Comparison of ENCODE assay signal across 3 cellular contexts in genomic region chr14:88985654-88986053, GRCh38.
A peak's percentile ranks its signal among the peaks of the same experiment; 100 is the strongest.
TF ChIP-seq lines count a peak whose summit lies in the region.

No MANE protein-coding gene starts in this region.

TF ChIP-seq in A549, 52 proteins besides CTCF, POLR2A, EP300 and RAD21 (continued from another document):
- TF ChIP-seq ESRRA (IDR thresholded peaks at IDR 0.05; ENCODE audit: borderline replicate concordance, low read length), result no peak
- no peak for TF ChIP-seq TFCP2L1 (CRISPR knock-in tag; IDR thresholded peaks at IDR 0.05)
- TF ChIP-seq ZFP36 (IDR thresholded peaks at IDR 0.05; ENCODE audit: borderline replicate concordance, partially characterized antibody), result no peak
- no peak for TF ChIP-seq FOSB (CRISPR knock-in tag; IDR thresholded peaks at IDR 0.05)
- TF ChIP-seq E2F6 (IDR thresholded peaks at IDR 0.05; ENCODE audit: borderline replicate concordance, low read depth), result no peak
- TF ChIP-seq HDAC2 (IDR thresholded peaks at IDR 0.05), result no peak
- no peak for TF ChIP-seq HEYL (CRISPR knock-in tag; IDR thresholded peaks at IDR 0.05)
- TF ChIP-seq EHF (CRISPR knock-in tag; IDR thresholded peaks at IDR 0.05), result no peak
- no peak for TF ChIP-seq RARB (CRISPR knock-in tag; IDR thresholded peaks at IDR 0.05)

TF ChIP-seq in IMR-90, 13 proteins besides CTCF, POLR2A, EP300 and RAD21:
- TF ChIP-seq RCOR1 (IDR thresholded peaks at IDR 0.05; ENCODE audit: insufficient replicate concordance, low read length), result no peak
- no peak for TF ChIP-seq MXI1 (IDR thresholded peaks at IDR 0.05; ENCODE audit: borderline replicate concordance, low read depth, low read length)
- TF ChIP-seq FOS (IDR thresholded peaks at IDR 0.05; ENCODE audit: low read depth, low read length), result no peak

TF ChIP-seq in SK-N-SH, 30 proteins besides CTCF, POLR2A, EP300 and RAD21 (continued from another document):
- TF ChIP-seq SIN3A (IDR thresholded peaks at IDR 0.05; ENCODE audit: borderline replicate concordance, low read depth, low read length), result peak; percentile 70; the same call in 1 of the 2 replicates
- TF ChIP-seq GATA2 (CRISPR knock-in tag; IDR thresholded peaks at IDR 0.05), result peak; percentile 94
- TF ChIP-seq MXI1 (IDR thresholded peaks at IDR 0.05; ENCODE audit: low read depth, low read length), result no peak; the same call in 1 of the 2 replicates
- TF ChIP-seq GABPA (IDR thresholded peaks at IDR 0.05; ENCODE audit: low read depth), result peak; percentile 25; the same call in 1 of the 2 replicates
- TF ChIP-seq ZBTB33 (IDR thresholded peaks at IDR 0.05; ENCODE audit: borderline replicate concordance, low read depth), result 0 out of 2 replicates have a peak, but pooled peaks have one; percentile 28
- no peak for TF ChIP-seq IRF3 (IDR thresholded peaks at IDR 0.05; ENCODE audit: low read depth, low read length)
- TF ChIP-seq RCOR1 (IDR thresholded peaks at IDR 0.05; ENCODE audit: low read length), result peak; percentile 98
- TF ChIP-seq MEF2A (IDR thresholded peaks at IDR 0.05; ENCODE audit: borderline replicate concordance, low read depth), result no peak
- no peak for TF ChIP-seq USF1 (IDR thresholded peaks at IDR 0.05; ENCODE audit: borderline replicate concordance, low read depth)
- no peak for TF ChIP-seq EZH2phosphoT487 (IDR thresholded peaks at IDR 0.05; ENCODE audit: borderline replicate concordance, low read depth)
- peak; percentile 47; the same call in 1 of the 2 replicates for TF ChIP-seq RFX5 (IDR thresholded peaks at IDR 0.05; ENCODE audit: low read length)
- no peak; the same call in 1 of the 2 replicates for TF ChIP-seq RXRA (IDR thresholded peaks at IDR 0.05; ENCODE audit: borderline replicate concordance, low read depth)
- 0 out of 2 replicates have a peak, but pooled peaks have one; percentile 14 for TF ChIP-seq SMC3 (IDR thresholded peaks at IDR 0.05; ENCODE audit: low read depth, low read length)
- 0 out of 2 replicates have a peak, but pooled peaks have one; percentile 28 for TF ChIP-seq NFIC (IDR thresholded peaks at IDR 0.05; ENCODE audit: borderline replicate concordance)
- TF ChIP-seq ELF1 (IDR thresholded peaks at IDR 0.05), result no peak
- TF ChIP-seq TCF12 (IDR thresholded peaks at IDR 0.05), result peak; percentile 99
- TF ChIP-seq JUND (IDR thresholded peaks at IDR 0.05), result peak; percentile 67
- peak; percentile 96 for TF ChIP-seq PBX3 (IDR thresholded peaks at IDR 0.05)
- TF ChIP-seq FOXM1 (IDR thresholded peaks at IDR 0.05; ENCODE audit: low read depth), result peak; percentile 81
- TF ChIP-seq POLR2AphosphoS5 (IDR thresholded peaks at IDR 0.05; ENCODE audit: low read depth, low read length), result peak; percentile 98
- TF ChIP-seq TAF1 (IDR thresholded peaks at IDR 0.05; ENCODE audit: borderline replicate concordance, low read depth, low read length), result no peak
- no peak for TF ChIP-seq NRF1 (IDR thresholded peaks at IDR 0.05; ENCODE audit: low read depth, low read length)
- TF ChIP-seq TEAD4 (IDR thresholded peaks at IDR 0.05; ENCODE audit: borderline replicate concordance, insufficient read depth), result peak; percentile 91
- no peak for TF ChIP-seq USF2 (IDR thresholded peaks at IDR 0.05; ENCODE audit: borderline replicate concordance, low read depth, low read length)
- TF ChIP-seq FOSL2 (IDR thresholded peaks at IDR 0.05; ENCODE audit: borderline replicate concordance, low read depth), result no peak
